In the genomic region with DNA sequence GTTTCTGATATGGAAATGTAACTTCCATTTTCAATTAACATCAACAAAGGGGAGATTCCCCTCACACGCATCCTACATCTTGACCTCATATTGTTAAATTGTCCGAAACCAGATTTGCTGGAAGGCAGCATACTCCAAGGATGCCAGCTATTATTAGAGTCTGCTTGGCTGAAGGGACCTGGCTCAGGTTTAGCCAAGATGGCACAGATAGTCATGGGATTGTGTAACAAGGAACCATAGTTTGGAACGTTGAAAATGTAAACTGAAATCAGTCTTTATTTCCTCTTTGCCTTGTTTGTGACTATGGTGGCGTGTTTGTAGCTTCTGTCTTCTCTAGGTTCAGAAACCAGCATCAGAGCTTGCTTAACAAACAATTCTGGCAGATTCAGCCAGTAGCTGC, we compare ENCODE assay signal across 12 cellular contexts. TPM values are rescaled to one million over a fixed set of nuclear protein-coding genes. Genes with fewer than 3 reads are reported as not detected.
DNase-seq lines count a peak whose midpoint lies in the region; ATAC-seq lines count a peak whose summit lies in the region.
"Had no signal": no experiment of that assay in that cellular context is flagged by ENCODE, and none has a peak within 500 bp of the region (broad histone marks: within the 10 kb centered on the region; RNA-seq: fewer than 3 reads in every experiment).

No MANE protein-coding gene starts in this region.

- H3K4me1 ChIP-seq in effector memory CD4-positive, alpha-beta T cell (ENCODE audit: control insufficient read depth, insufficient read depth, low read length, poor library complexity, severe bottlenecking) = peaks cover 42% of the 10 kb centered on the region
- H3K4me1 ChIP-seq: right lobe of liver had no signal

- H3K9me3 ChIP-seq in effector memory CD4-positive, alpha-beta T cell (ENCODE audit: control insufficient read depth, low read length) = no peaks in the 10 kb centered on the region
- H3K9me3 ChIP-seq: right lobe of liver, thyroid gland had no signal

- H3K36me3 ChIP-seq in effector memory CD4-positive, alpha-beta T cell (ENCODE audit: control insufficient read depth, insufficient read depth, low read length) = no peaks in the 10 kb centered on the region
- H3K36me3 ChIP-seq: cardiac muscle cell, right lobe of liver, thyroid gland had no signal

- peaks cover 65% of the 10 kb centered on the region for H3K4me1 Mint-ChIP-seq in activated CD8-positive, alpha-beta memory T cell treated with anti-CD3 and anti-CD28 coated beads, Interleukin-2, amount 10 ng/mL, durations not matched to agents 7 days and 5 days
- H3K4me1 Mint-ChIP-seq in stimulated activated effector memory CD8-positive, alpha-beta T cell treated with anti-CD3 and anti-CD28 coated beads, Interleukin-12 subunit alpha, Interleukin-12 subunit beta, amount 100 ng/mL, for 72 hours = peaks cover 45% of the 10 kb centered on the region

- no peak for ATAC-seq in activated CD8-positive, alpha-beta memory T cell treated with anti-CD3 and anti-CD28 coated beads, Interleukin-2, amount 10 ng/mL, durations not matched to agents 7 days and 5 days
- ATAC-seq in stimulated activated effector memory CD8-positive, alpha-beta T cell treated with anti-CD3 and anti-CD28 coated beads, Interleukin-12 subunit alpha, Interleukin-12 subunit beta, amount 100 ng/mL, for 72 hours = no peak
- no peak for ATAC-seq in HG03045 (IDR thresholded peaks at IDR 0.05; ENCODE audit: unreplicated experiment)

- H3K4me3 Mint-ChIP-seq in activated CD8-positive, alpha-beta memory T cell treated with anti-CD3 and anti-CD28 coated beads, Interleukin-2, amount 10 ng/mL, durations not matched to agents 7 days and 5 days = peak overlapping the region; percentile 54
- H3K4me3 Mint-ChIP-seq in stimulated activated effector memory CD8-positive, alpha-beta T cell treated with anti-CD3 and anti-CD28 coated beads, Interleukin-12 subunit alpha, Interleukin-12 subunit beta, amount 100 ng/mL, for 72 hours = peak overlapping the region; percentile 64

- peak overlapping the region; percentile 6 for H3K4me3 ChIP-seq in effector memory CD4-positive, alpha-beta T cell (ENCODE audit: insufficient read depth, low read depth, low read length, poor library complexity, severe bottlenecking)
- H3K4me3 ChIP-seq: cardiac muscle cell, right lobe of liver, thyroid gland had no signal

- H3K36me3 Mint-ChIP-seq in activated CD8-positive, alpha-beta memory T cell treated with anti-CD3 and anti-CD28 coated beads, Interleukin-2, amount 10 ng/mL, durations not matched to agents 7 days and 5 days = peaks cover 13% of the 10 kb centered on the region
- peaks cover 5% of the 10 kb centered on the region for H3K36me3 Mint-ChIP-seq in stimulated activated effector memory CD8-positive, alpha-beta T cell treated with anti-CD3 and anti-CD28 coated beads, Interleukin-12 subunit alpha, Interleukin-12 subunit beta, amount 100 ng/mL, for 72 hours

- no peak for DNase-seq in activated CD8-positive, alpha-beta memory T cell treated with anti-CD3 and anti-CD28 coated beads, Interleukin-2, amount 10 ng/mL, durations not matched to agents 7 days and 5 days
- DNase-seq in activated CD8-positive, alpha-beta memory T cell treated with anti-CD3 and anti-CD28 coated beads for 24 hours = no peak
- DNase-seq in NOMO-1 treated with dmso at 0.1 percent for 144 hours (lab: John Stamatoyannopoulos, UW; ENCODE audit: unreplicated experiment) = peak; percentile 40
- no peak for DNase-seq in effector memory CD4-positive, alpha-beta T cell
- DNase-seq in stimulated activated effector memory CD8-positive, alpha-beta T cell treated with anti-CD3 and anti-CD28 coated beads, Interleukin-12 subunit alpha, Interleukin-12 subunit beta, amount 100 ng/mL, for 72 hours (ENCODE audit: low spot score in 2 of 2) = no peak
- no peak for DNase-seq in mucosa of gallbladder (ENCODE audit: low spot score)
- DNase-seq in NCI-H774 (lab: John Stamatoyannopoulos, UW) = no peak
- DNase-seq: NCI-H2029, right lobe of liver had no signal

- no peaks in the 10 kb centered on the region for H3K27me3 ChIP-seq in effector memory CD4-positive, alpha-beta T cell (replicated peaks; ENCODE audit: control insufficient read depth, insufficient read depth, low read length, poor library complexity, severe bottlenecking)
- H3K27me3 ChIP-seq: thyroid gland had no signal

- CTCF ChIA-PET in activated CD8-positive, alpha-beta memory T cell treated with anti-CD3 and anti-CD28 coated beads, Interleukin-2, amount 10 ng/mL, durations not matched to agents 7 days and 5 days (lab: Charles Lee) = interaction anchor here (0.6 to 2.5 kb wide), 12 partner anchors 13 to 102 kb away, joined by 3 to 12 read pairs (median 4); no protein-coding TSS in a partner anchor

- H3K27me3 Mint-ChIP-seq in activated CD8-positive, alpha-beta memory T cell treated with anti-CD3 and anti-CD28 coated beads, Interleukin-2, amount 10 ng/mL, durations not matched to agents 7 days and 5 days = peaks cover 2% of the 10 kb centered on the region

- H3K9me3 Mint-ChIP-seq in activated CD8-positive, alpha-beta memory T cell treated with anti-CD3 and anti-CD28 coated beads, Interleukin-2, amount 10 ng/mL, durations not matched to agents 7 days and 5 days (ENCODE audit: low read depth) = no peaks in the 10 kb centered on the region
- no peaks in the 10 kb centered on the region for H3K9me3 Mint-ChIP-seq in stimulated activated effector memory CD8-positive, alpha-beta T cell treated with anti-CD3 and anti-CD28 coated beads, Interleukin-12 subunit alpha, Interleukin-12 subunit beta, amount 100 ng/mL, for 72 hours

- peak overlapping the region; percentile 93 for H3K27ac Mint-ChIP-seq in activated CD8-positive, alpha-beta memory T cell treated with anti-CD3 and anti-CD28 coated beads, Interleukin-2, amount 10 ng/mL, durations not matched to agents 7 days and 5 days
- peak overlapping the region; percentile 68 for H3K27ac Mint-ChIP-seq in stimulated activated effector memory CD8-positive, alpha-beta T cell treated with anti-CD3 and anti-CD28 coated beads, Interleukin-12 subunit alpha, Interleukin-12 subunit beta, amount 100 ng/mL, for 72 hours

- peak overlapping the region; percentile 65 for H3K27ac ChIP-seq in effector memory CD4-positive, alpha-beta T cell (ENCODE audit: insufficient read depth, low read length, poor library complexity, severe bottlenecking)
- H3K27ac ChIP-seq: cardiac muscle cell, right lobe of liver, thyroid gland had no signal

RNA-seq across cellular contexts. Expression of a gene that starts 5.9 kb away (rescaled TPM):
- 10 to 100 TPM; 12.5 to 24.6 TPM for total RNA-seq in activated CD8-positive, alpha-beta memory T cell treated with anti-CD3 and anti-CD28 coated beads, Interleukin-2, amount 10 ng/mL, durations not matched to agents 7 days and 5 days
- 2.0 TPM for total RNA-seq in mucosa of gallbladder

RNA-seq across cellular contexts. Expression of a gene that starts 6.2 kb away (rescaled TPM):
- 10 to 100 TPM in 1 of 2 experiments, 1 to 10 TPM in 1; 6.0 to 10.7 TPM for total RNA-seq in activated CD8-positive, alpha-beta memory T cell treated with anti-CD3 and anti-CD28 coated beads, Interleukin-2, amount 10 ng/mL, durations not matched to agents 7 days and 5 days
- 0.49 TPM for total RNA-seq in mucosa of gallbladder

RNA-seq across cellular contexts. Expression of a gene that starts 49.3 kb away (rescaled TPM):
- total RNA-seq in activated CD8-positive, alpha-beta memory T cell treated with anti-CD3 and anti-CD28 coated beads, Interleukin-2, amount 10 ng/mL, durations not matched to agents 7 days and 5 days = 100 to 1,000 TPM; 106 to 107 TPM
- 64.7 TPM for total RNA-seq in mucosa of gallbladder
